ENCODE assay signal across 8 cellular contexts in genomic region chr21:44455524-44456206, GRCh38. TPM values are rescaled to one million over a fixed set of nuclear protein-coding genes. Genes with fewer than 3 reads are reported as not detected.
A peak's percentile ranks its signal among the peaks of the same experiment; 100 is the strongest.
DNase-seq lines count a peak whose midpoint lies in the region; ATAC-seq, FAIRE-seq and TF ChIP-seq lines count a peak whose summit lies in the region.

No MANE protein-coding gene starts in this region.

- H3K27me3 ChIP-seq in endodermal cell (ENCODE audit: control insufficient read depth, insufficient read depth, low read length, poor library complexity, severe bottlenecking), result no peaks in the 10 kb centered on the region
- peaks cover 0 to 3% of the 10 kb centered on the region in 2 donors for H3K27me3 ChIP-seq in mucosa of rectum (ENCODE audit: control insufficient read depth in 2 of 2, insufficient read depth in 2 of 2, low read length in 2 of 2)
- H3K27me3 ChIP-seq in testis, result no peaks in the 10 kb centered on the region

- peak overlapping the region; percentile 73 for H3K4me3 Mint-ChIP-seq in T-helper 2 cell treated with Interferon-gamma antibody and Interleukin-4, amounts not matched to agents 5 μg/mL and 100 μg/mL, for 36 hours
- H3K4me3 Mint-ChIP-seq in endodermal cell, result peak overlapping the region; percentile 67

- TF ChIP-seq CTCF in endodermal cell (conservative IDR thresholded peaks at IDR 0.05) (peak; percentile 37), testis (IDR thresholded peaks at IDR 0.05) (no peak)

- FAIRE-seq in HTR-8/SVneo (lab: Jason Lieb, UNC), result no peak

- no peak for TF ChIP-seq POLR2A in testis (IDR thresholded peaks at IDR 0.05)

- peaks cover 23% of the 10 kb centered on the region for H3K27me3 Mint-ChIP-seq in T-helper 2 cell treated with Interferon-gamma antibody and Interleukin-4, amounts not matched to agents 5 μg/mL and 100 μg/mL, for 36 hours (ENCODE audit: low read depth)
- H3K27me3 Mint-ChIP-seq in endodermal cell (ENCODE audit: insufficient read depth), result peaks cover 17% of the 10 kb centered on the region

- H3K36me3 ChIP-seq in ES-I3 (ENCODE audit: insufficient read depth, low read length), result no peaks in the 10 kb centered on the region
- peaks cover 56% of the 10 kb centered on the region for H3K36me3 ChIP-seq in endodermal cell (ENCODE audit: control insufficient read depth, insufficient read depth, low read length)
- H3K36me3 ChIP-seq in mucosa of rectum (ENCODE audit: control insufficient read depth in 2 of 2, insufficient read depth in 2 of 2, low read length in 2 of 2), result no peaks in the 10 kb centered on the region
- H3K36me3 ChIP-seq in testis (ENCODE audit: low read depth, missing control alignments), result no peaks in the 10 kb centered on the region

- H3K27ac ChIP-seq in endodermal cell (ENCODE audit: low read depth, low read length) (no peak overlapping the region), mucosa of rectum (ENCODE audit: low read depth in 2 of 2, low read length in 2 of 2) (peak overlapping the region in 1 of 2 donors; percentile 43), testis (peak overlapping the region in 1 of 2 donors; percentile 45)

- H3K27ac Mint-ChIP-seq in T-helper 2 cell treated with Interferon-gamma antibody and Interleukin-4, amounts not matched to agents 5 μg/mL and 100 μg/mL, for 36 hours, result peak overlapping the region; percentile 41
- H3K27ac Mint-ChIP-seq in endodermal cell, result no peak overlapping the region

- WGBS in endodermal cell (ENCODE audit: insufficient coverage in 1 of 2, insufficient read length in 1 of 2), 2 experiments, result 2 to 7% methylated on average over 13 to 71 of the region's 71 CpGs
- 0 to 2% methylated on average over 7 to 58 of the region's 71 CpGs for WGBS in testis, 2 donors

- H3K4me1 ChIP-seq in ES-I3 (ENCODE audit: insufficient read depth, low read length) (no peaks in the 10 kb centered on the region; the same call in 1 of the 2 replicates), endodermal cell (ENCODE audit: control insufficient read depth, insufficient read depth, low read length) (peaks cover 16% of the 10 kb centered on the region), mucosa of rectum (ENCODE audit: control insufficient read depth in 2 of 2, insufficient read depth in 2 of 2, low read length in 2 of 2) (peaks cover 7 to 10% of the 10 kb centered on the region in 2 donors), testis (peaks cover 4% of the 10 kb centered on the region)

- H3K9me3 Mint-ChIP-seq in T-helper 2 cell treated with Interferon-gamma antibody and Interleukin-4, amounts not matched to agents 5 μg/mL and 100 μg/mL, for 36 hours, result peaks cover 24% of the 10 kb centered on the region
- H3K9me3 Mint-ChIP-seq in endodermal cell, result peaks cover 5% of the 10 kb centered on the region

- intact Hi-C loops in testis (cut with DNase I; ENCODE audit: low total_unique reads), result no loop called here

- peak overlapping the region; percentile 70; the same call in 1 of the 2 replicates for H3K9ac ChIP-seq in ES-I3 (ENCODE audit: low read depth, low read length)
- H3K9ac ChIP-seq in endodermal cell (ENCODE audit: extremely low read depth, low read length, poor library complexity, severe bottlenecking), result peak overlapping the region; percentile 69
- peak overlapping the region; percentile 47 to 54 for H3K9ac ChIP-seq in mucosa of rectum (ENCODE audit: low read depth in 1 of 2, low read length in 2 of 2)

- H3K4me3 ChIP-seq in endodermal cell (ENCODE audit: low read length) (peak overlapping the region; percentile 86), mucosa of rectum (ENCODE audit: low read length in 2 of 2) (peak overlapping the region; percentile 58 to 70), testis (peak overlapping the region; percentile 69 to 72)

- ATAC-seq in HG03097 (IDR thresholded peaks at IDR 0.05; ENCODE audit: low FRiP score, unreplicated experiment), result no peak

- peaks cover 3% of the 10 kb centered on the region for H3K4me1 Mint-ChIP-seq in T-helper 2 cell treated with Interferon-gamma antibody and Interleukin-4, amounts not matched to agents 5 μg/mL and 100 μg/mL, for 36 hours (ENCODE audit: low read depth)
- peaks cover under 1% of the 10 kb centered on the region for H3K4me1 Mint-ChIP-seq in endodermal cell

- H3K9me3 ChIP-seq in ES-I3 (ENCODE audit: control insufficient read depth, insufficient read depth, low read length) (no peaks in the 10 kb centered on the region; the same call in 1 of the 2 replicates), endodermal cell (ENCODE audit: control insufficient read depth, low read length) (peaks cover 28% of the 10 kb centered on the region), mucosa of rectum (ENCODE audit: control insufficient read depth in 2 of 2, low read length in 2 of 2) (peaks cover 0 to 7% of the 10 kb centered on the region in 2 donors), testis (no peaks in the 10 kb centered on the region)

- no peaks in the 10 kb centered on the region for H3K36me3 Mint-ChIP-seq in T-helper 2 cell treated with Interferon-gamma antibody and Interleukin-4, amounts not matched to agents 5 μg/mL and 100 μg/mL, for 36 hours (ENCODE audit: low read depth)
- peaks cover 11% of the 10 kb centered on the region for H3K36me3 Mint-ChIP-seq in endodermal cell (ENCODE audit: low read depth)

- peak; percentile 56 for DNase-seq in HTR-8/SVneo (ENCODE audit: insufficient read length, low spot score)
- DNase-seq in T-helper 2 cell treated with Interferon-gamma antibody and Interleukin-4, amounts not matched to agents 5 μg/mL and 100 μg/mL, for 36 hours (ENCODE audit: low spot score), result peak; percentile 19
- peak; percentile 78 for DNase-seq in endodermal cell
- DNase-seq in testis, result peak; percentile 57
- no peak for DNase-seq in C1 segment of cervical spinal cord (lab: John Stamatoyannopoulos, UW)

RNA-seq across cellular contexts. Expression of gene LRRC3, which starts 0.4 kb away (rescaled TPM):
- 10 to 100 TPM; 14.1 to 16.5 TPM for total RNA-seq in endodermal cell
- 13.7 TPM for polyA plus RNA-seq in endodermal cell (2013, experiment 1 of 2)
- 14.0 TPM for polyA plus RNA-seq in endodermal cell (2013, experiment 2 of 2)
- total RNA-seq in testis, result 10 to 100 TPM in 1 of 2 donors, 1 to 10 TPM in 1; 8.3 to 11.8 TPM
- 4.9 TPM for polyA plus RNA-seq in testis (ENCODE audit: insufficient read depth, low read depth, low replicate concordance)

Comparison
In these comparisons a context has a peak if more than half of its experiments do, and no peak if none do; other contexts are left out.
1. DNase-seq: peak in HTR-8/SVneo (single experiment), T-helper 2 cell treated with Interferon-gamma antibody and Interleukin-4, amounts not matched to agents 5 μg/mL and 100 μg/mL, for 36 hours (single experiment), endodermal cell (single experiment) and testis (single experiment); none in C1 segment of cervical spinal cord (0 of 14).
2. Peak in every context shown above with its lines, with median percentiles within 50 percentile points of each other: H3K9ac ChIP-seq and H3K4me3 ChIP-seq.